In the genomic region with DNA sequence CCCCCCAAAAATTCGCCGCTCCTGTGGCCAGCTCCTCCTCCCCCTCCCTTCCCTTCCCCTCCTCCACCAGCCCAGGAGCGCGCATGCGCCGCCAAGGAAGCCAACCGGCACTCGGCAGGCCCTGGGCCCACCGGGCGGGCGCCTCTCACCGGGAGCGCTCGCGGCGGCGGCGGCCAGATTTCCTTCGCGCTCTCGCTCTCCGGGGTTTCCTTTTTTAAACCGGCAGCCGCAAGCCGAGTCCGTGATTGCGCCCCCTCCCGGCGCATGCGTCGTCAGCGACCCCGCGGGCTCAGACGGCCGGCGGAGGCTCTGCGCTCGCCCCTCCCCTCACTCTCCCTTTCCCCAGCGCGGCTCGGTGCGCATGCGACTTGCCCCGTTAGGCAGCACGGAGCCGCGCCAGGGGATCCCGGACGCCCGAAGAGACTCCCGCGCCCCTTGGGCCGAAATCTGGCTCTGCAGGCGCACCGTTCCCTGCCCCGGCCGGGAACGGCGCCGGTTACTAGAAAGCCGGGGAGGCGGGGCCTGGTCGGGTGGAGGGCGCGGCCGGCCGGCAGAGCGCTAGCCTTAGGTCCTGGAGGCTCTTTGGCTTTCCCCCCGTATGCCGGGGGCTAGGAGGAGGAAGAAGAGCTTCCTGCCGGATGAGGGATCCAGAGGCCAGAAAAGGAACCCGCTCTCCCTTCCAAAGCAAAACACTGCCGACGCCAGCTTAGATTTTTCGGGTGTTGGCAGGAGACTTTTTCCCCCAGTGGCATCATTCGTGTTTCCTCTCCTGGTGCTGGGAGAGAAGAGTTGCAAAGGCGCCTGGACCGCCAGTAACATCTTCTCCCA, we compare ENCODE assay signal across 8 cellular contexts. TPM values are rescaled to one million over a fixed set of nuclear protein-coding genes. Genes with fewer than 3 reads are reported as not detected.
DNase-seq lines count a peak whose midpoint lies in the region; ATAC-seq and TF ChIP-seq lines count a peak whose summit lies in the region.

A gene with protein sequence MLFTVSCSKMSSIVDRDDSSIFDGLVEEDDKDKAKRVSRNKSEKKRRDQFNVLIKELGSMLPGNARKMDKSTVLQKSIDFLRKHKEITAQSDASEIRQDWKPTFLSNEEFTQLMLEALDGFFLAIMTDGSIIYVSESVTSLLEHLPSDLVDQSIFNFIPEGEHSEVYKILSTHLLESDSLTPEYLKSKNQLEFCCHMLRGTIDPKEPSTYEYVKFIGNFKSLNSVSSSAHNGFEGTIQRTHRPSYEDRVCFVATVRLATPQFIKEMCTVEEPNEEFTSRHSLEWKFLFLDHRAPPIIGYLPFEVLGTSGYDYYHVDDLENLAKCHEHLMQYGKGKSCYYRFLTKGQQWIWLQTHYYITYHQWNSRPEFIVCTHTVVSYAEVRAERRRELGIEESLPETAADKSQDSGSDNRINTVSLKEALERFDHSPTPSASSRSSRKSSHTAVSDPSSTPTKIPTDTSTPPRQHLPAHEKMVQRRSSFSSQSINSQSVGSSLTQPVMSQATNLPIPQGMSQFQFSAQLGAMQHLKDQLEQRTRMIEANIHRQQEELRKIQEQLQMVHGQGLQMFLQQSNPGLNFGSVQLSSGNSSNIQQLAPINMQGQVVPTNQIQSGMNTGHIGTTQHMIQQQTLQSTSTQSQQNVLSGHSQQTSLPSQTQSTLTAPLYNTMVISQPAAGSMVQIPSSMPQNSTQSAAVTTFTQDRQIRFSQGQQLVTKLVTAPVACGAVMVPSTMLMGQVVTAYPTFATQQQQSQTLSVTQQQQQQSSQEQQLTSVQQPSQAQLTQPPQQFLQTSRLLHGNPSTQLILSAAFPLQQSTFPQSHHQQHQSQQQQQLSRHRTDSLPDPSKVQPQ (minus strand): TSS at position 277 of the 828 bp plus-strand sequence. CDS start 64,124 bp downstream, outside the sequence.

- H3K4me1 ChIP-seq in ovary (ENCODE audit: insufficient read depth) = no peaks in the 10 kb centered on the region
- H3K4me1 ChIP-seq in thymus (ENCODE audit: control insufficient read depth, insufficient read depth, low read length) = peaks cover 6% of the 10 kb centered on the region

- ATAC-seq in SK-N-SH treated with all-trans-retinoic acid at 6 μM for 48 hours = peak; percentile 89

- intact Hi-C loops in ovary (cut with DNase I) = loop anchor here in 3 of 4 donors (2.0 to 10.0 kb wide), 3 partner anchors 150 to 202 kb away; a partner anchor contains a TSS

- H3K9me3 Mint-ChIP-seq in HFFc6 = no peaks in the 10 kb centered on the region
- H3K9me3 Mint-ChIP-seq in activated naive CD8-positive, alpha-beta T cell (ENCODE audit: low read depth) = no peaks in the 10 kb centered on the region
- peaks cover 11% of the 10 kb centered on the region for H3K9me3 Mint-ChIP-seq in glutamatergic neuron (ENCODE audit: unreplicated experiment)

- H3K9me3 ChIP-seq in ovary (no peaks in the 10 kb centered on the region), thymus (ENCODE audit: control insufficient read depth) (no peaks in the 10 kb centered on the region)

- peak; percentile 52 for TF ChIP-seq CTCF in GM10266 (IDR thresholded peaks at IDR 0.05; ENCODE audit: control insufficient read depth, insufficient read depth, low read depth, missing control alignments)
- TF ChIP-seq CTCF in HFFc6 (IDR thresholded peaks at IDR 0.05) = peak; percentile 84
- peak; percentile 75 for TF ChIP-seq CTCF in glutamatergic neuron (IDR thresholded peaks at IDR 0.05; ENCODE audit: partially characterized antibody, unreplicated experiment)
- peak; percentile 47 to 70 (median 70) for TF ChIP-seq CTCF in ovary (IDR thresholded peaks at IDR 0.05)

- H3K4me3 Mint-ChIP-seq in HFFc6 (peak within 1 kb of the TSS; percentile 99), glutamatergic neuron (ENCODE audit: unreplicated experiment) (peak within 1 kb of the TSS; percentile 98)
- H3K4me3 Mint-ChIP-seq in activated naive CD8-positive, alpha-beta T cell = peak within 1 kb of the TSS; percentile 95

- H3K36me3 Mint-ChIP-seq in HFFc6 (ENCODE audit: low read depth) = peaks cover 11% of the 10 kb centered on the region; the same call in 1 of the 2 replicates
- H3K36me3 Mint-ChIP-seq in activated naive CD8-positive, alpha-beta T cell = no peaks in the 10 kb centered on the region
- H3K36me3 Mint-ChIP-seq in glutamatergic neuron (ENCODE audit: unreplicated experiment) = no peaks in the 10 kb centered on the region

- peaks cover 2% of the 10 kb centered on the region; the same call in 1 of the 2 replicates for H3K27me3 Mint-ChIP-seq in HFFc6 (ENCODE audit: insufficient read depth)
- no peaks in the 10 kb centered on the region for H3K27me3 Mint-ChIP-seq in activated naive CD8-positive, alpha-beta T cell
- H3K27me3 Mint-ChIP-seq in glutamatergic neuron (ENCODE audit: unreplicated experiment) = peaks cover 7% of the 10 kb centered on the region

- H3K27me3 ChIP-seq in ovary (no peaks in the 10 kb centered on the region), thymus (ENCODE audit: control insufficient read depth, insufficient read depth) (peaks cover 12% of the 10 kb centered on the region)

- H3K36me3 ChIP-seq in ovary (no peaks in the 10 kb centered on the region), thymus (ENCODE audit: control insufficient read depth, insufficient read depth) (no peaks in the 10 kb centered on the region)

- H3K27ac ChIP-seq in ovary = peak within 1 kb of the TSS; percentile 94 to 99
- peak within 1 kb of the TSS; percentile 86 for H3K27ac ChIP-seq in thymus (ENCODE audit: low read depth)

- TF ChIP-seq POLR2A in ovary (IDR thresholded peaks at IDR 0.05) = peak; percentile 58

- DNase-seq in GM10266 (ENCODE audit: extremely low spot score) (peak; percentile 86), HFFc6 (peak; percentile 83), NAMALWA (ENCODE audit: low spot score) (peak; percentile 89), glutamatergic neuron (peak; percentile 90), ovary (peak; percentile 86 to 93 (median 91))

- H3K4me3 ChIP-seq in ovary = peak within 1 kb of the TSS; percentile 78
- H3K4me3 ChIP-seq in thymus (ENCODE audit: low read length) = peak within 1 kb of the TSS; percentile 85

- peak within 1 kb of the TSS; percentile 95 for H3K27ac Mint-ChIP-seq in HFFc6
- peak within 1 kb of the TSS; percentile 91 for H3K27ac Mint-ChIP-seq in activated naive CD8-positive, alpha-beta T cell
- H3K27ac Mint-ChIP-seq in glutamatergic neuron (ENCODE audit: unreplicated experiment) = peak within 1 kb of the TSS; percentile 73

- no peak for TF ChIP-seq EP300 in ovary (IDR thresholded peaks at IDR 0.05)

- H3K4me1 Mint-ChIP-seq in HFFc6 (ENCODE audit: low read depth) (peaks cover 65% of the 10 kb centered on the region), glutamatergic neuron (ENCODE audit: low read depth, unreplicated experiment) (peaks cover 9% of the 10 kb centered on the region)
- H3K4me1 Mint-ChIP-seq in activated naive CD8-positive, alpha-beta T cell (ENCODE audit: low read depth) = peaks cover 49% of the 10 kb centered on the region

- WGBS in ovary, 3 donors = 0% methylated on average over 58 to 79 of the region's 79 CpGs
- under 1% methylated on average over 79 of the region's 79 CpGs for WGBS in thymus

TF ChIP-seq in SK-N-SH treated with all-trans-retinoic acid at 6 μM for 48 hours, 23 proteins besides CTCF, POLR2A, EP300 and RAD21:
- 0 out of 2 replicates have a peak, but pooled peaks have one; percentile 18 for TF ChIP-seq GLIS3 (CRISPR knock-in tag; IDR thresholded peaks at IDR 0.05)
- TF ChIP-seq, protein P1, sequence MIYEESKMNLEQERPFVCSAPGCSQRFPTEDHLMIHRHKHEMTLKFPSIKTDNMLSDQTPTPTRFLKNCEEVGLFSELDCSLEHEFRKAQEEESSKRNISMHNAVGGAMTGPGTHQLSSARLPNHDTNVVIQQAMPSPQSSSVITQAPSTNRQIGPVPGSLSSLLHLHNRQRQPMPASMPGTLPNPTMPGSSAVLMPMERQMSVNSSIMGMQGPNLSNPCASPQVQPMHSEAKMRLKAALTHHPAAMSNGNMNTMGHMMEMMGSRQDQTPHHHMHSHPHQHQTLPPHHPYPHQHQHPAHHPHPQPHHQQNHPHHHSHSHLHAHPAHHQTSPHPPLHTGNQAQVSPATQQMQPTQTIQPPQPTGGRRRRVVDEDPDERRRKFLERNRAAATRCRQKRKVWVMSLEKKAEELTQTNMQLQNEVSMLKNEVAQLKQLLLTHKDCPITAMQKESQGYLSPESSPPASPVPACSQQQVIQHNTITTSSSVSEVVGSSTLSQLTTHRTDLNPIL (CRISPR knock-in tag; IDR thresholded peaks at IDR 0.05; ENCODE audit: low read depth) = no peak
- TF ChIP-seq, protein P2, sequence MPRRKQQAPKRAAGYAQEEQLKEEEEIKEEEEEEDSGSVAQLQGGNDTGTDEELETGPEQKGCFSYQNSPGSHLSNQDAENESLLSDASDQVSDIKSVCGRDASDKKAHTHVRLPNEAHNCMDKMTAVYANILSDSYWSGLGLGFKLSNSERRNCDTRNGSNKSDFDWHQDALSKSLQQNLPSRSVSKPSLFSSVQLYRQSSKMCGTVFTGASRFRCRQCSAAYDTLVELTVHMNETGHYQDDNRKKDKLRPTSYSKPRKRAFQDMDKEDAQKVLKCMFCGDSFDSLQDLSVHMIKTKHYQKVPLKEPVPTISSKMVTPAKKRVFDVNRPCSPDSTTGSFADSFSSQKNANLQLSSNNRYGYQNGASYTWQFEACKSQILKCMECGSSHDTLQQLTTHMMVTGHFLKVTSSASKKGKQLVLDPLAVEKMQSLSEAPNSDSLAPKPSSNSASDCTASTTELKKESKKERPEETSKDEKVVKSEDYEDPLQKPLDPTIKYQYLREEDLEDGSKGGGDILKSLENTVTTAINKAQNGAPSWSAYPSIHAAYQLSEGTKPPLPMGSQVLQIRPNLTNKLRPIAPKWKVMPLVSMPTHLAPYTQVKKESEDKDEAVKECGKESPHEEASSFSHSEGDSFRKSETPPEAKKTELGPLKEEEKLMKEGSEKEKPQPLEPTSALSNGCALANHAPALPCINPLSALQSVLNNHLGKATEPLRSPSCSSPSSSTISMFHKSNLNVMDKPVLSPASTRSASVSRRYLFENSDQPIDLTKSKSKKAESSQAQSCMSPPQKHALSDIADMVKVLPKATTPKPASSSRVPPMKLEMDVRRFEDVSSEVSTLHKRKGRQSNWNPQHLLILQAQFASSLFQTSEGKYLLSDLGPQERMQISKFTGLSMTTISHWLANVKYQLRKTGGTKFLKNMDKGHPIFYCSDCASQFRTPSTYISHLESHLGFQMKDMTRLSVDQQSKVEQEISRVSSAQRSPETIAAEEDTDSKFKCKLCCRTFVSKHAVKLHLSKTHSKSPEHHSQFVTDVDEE (CRISPR knock-in tag; IDR thresholded peaks at IDR 0.05) = peak; percentile 19; the same call in 1 of the 2 replicates

RNA-seq across cellular contexts. Expression of the gene that starts here (rescaled TPM):
- total RNA-seq in HFFc6 (2021; fragmentation: NEBNext Ultra II Directional; extraction: Animal tissue kit (Norgen Biotek cat#: 25700)) = 10 to 100 TPM; 33.8 to 41.6 (median 37.1) TPM
- total RNA-seq in glutamatergic neuron (ENCODE audit: unreplicated experiment) (7.6 TPM), ovary (10 to 100 TPM; 16.1 to 36.4 (median 34.6) TPM)
- polyA plus RNA-seq in ovary (10 to 100 TPM in 1 of 2 donors, 1 to 10 TPM in 1; 5.4 to 12.5 TPM), thymus (4.9 TPM)

Comparison
In these comparisons a context has a peak if more than half of its experiments do, and no peak if none do; other contexts are left out.
1. Peak in every context shown above with its lines: DNase-seq, ATAC-seq, H3K4me3 ChIP-seq and H3K27ac ChIP-seq.